13 cellular contexts compared by ENCODE assay signal in the genomic region with DNA sequence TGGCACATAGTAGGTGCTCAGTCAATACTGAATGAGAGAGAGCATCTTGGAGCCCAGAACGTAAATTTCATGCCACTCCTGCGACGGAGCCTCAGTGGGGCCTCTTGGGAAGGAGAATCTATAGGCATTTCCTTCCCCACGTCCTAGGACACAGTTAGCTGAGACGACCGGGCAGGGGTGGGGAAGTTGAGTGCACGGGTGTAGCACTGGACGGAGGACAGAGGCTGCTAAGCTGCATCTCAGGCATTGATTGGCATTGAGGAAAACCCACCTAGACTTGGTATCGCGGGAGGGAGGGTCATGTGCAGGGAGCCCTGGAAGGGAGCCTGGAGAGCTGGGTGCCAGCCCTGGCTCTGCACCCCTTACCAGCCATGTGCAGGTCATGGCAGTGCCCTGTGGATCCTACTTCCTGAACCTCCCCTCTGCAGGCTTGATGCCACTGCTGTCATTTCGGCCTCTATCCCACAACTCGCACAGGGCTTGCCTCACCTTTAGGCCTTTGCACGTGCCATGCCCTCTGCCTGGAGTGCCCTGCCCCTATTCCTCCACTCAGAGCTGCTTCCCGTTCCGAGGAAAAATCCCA. TPM values are rescaled to one million over a fixed set of nuclear protein-coding genes. Genes with fewer than 3 reads are reported as not detected.
DNase-seq lines count a peak whose midpoint lies in the region; ATAC-seq and TF ChIP-seq lines count a peak whose summit lies in the region.
"Had no signal": no experiment of that assay in that cellular context is flagged by ENCODE, and none has a peak within 500 bp of the region (broad histone marks: within the 10 kb centered on the region; RNA-seq: fewer than 3 reads in every experiment).

No MANE protein-coding gene starts in this region.

- H2AFZ ChIP-seq in fibroblast of lung (ENCODE audit: low read length) = no peak overlapping the region
- H2AFZ ChIP-seq: PC-9 had no signal

- peaks cover 22 to 28% of the 10 kb centered on the region in 2 donors for H3K4me1 ChIP-seq in breast epithelium
- H3K4me1 ChIP-seq in fibroblast of lung (ENCODE audit: control insufficient read depth, extremely low read depth, insufficient read depth, low read length) = peaks cover 59% of the 10 kb centered on the region
- peaks cover 89% of the 10 kb centered on the region for H3K4me1 ChIP-seq in upper lobe of right lung

- H3K9ac ChIP-seq in fibroblast of lung (ENCODE audit: insufficient read depth, low read length) = peak overlapping the region; percentile 36

- peak overlapping the region; percentile 85 to 97 for H3K27ac ChIP-seq in breast epithelium
- peak overlapping the region; percentile 94 for H3K27ac ChIP-seq in fibroblast of lung (ENCODE audit: insufficient read depth, low read length)
- peak overlapping the region; percentile 90 for H3K27ac ChIP-seq in upper lobe of right lung
- H3K27ac ChIP-seq: PC-9 had no signal

- H3K9me3 Mint-ChIP-seq in MCF 10A (ENCODE audit: unreplicated experiment) (no peaks in the 10 kb centered on the region), osteocyte (ENCODE audit: unreplicated experiment) (no peaks in the 10 kb centered on the region)
- H3K9me3 Mint-ChIP-seq: natural killer cell treated with Interleukin-12 subunit alpha and Interleukin-12 subunit beta and Interleukin-15 and Interleukin-18, amount 100 ng/mL, for 72 hours; stimulated activated naive CD8-positive, alpha-beta T cell treated with anti-CD3 and anti-CD28 coated beads, Interleukin-15, amount 100 ng/mL, for 72 hours had no signal

- no TSS peak for BruUV-seq in MCF 10A (replicated peaks; lab: Mats Ljungman, UMichigan)

- peaks cover 7% of the 10 kb centered on the region for H3K4me1 Mint-ChIP-seq in MCF 10A (ENCODE audit: insufficient read depth, unreplicated experiment)
- peaks cover 92% of the 10 kb centered on the region for H3K4me1 Mint-ChIP-seq in osteocyte (ENCODE audit: unreplicated experiment)

- ATAC-seq in upper lobe of right lung = peak; percentile 1
- ATAC-seq in GM21528 (IDR thresholded peaks at IDR 0.05; ENCODE audit: low FRiP score, unreplicated experiment) = no peak
- ATAC-seq: natural killer cell treated with Interleukin-12 subunit alpha and Interleukin-12 subunit beta and Interleukin-15 and Interleukin-18, amount 100 ng/mL, for 72 hours; stimulated activated naive CD8-positive, alpha-beta T cell treated with anti-CD3 and anti-CD28 coated beads, Interleukin-15, amount 100 ng/mL, for 72 hours had no signal

- peaks cover 12% of the 10 kb centered on the region for H3K36me3 Mint-ChIP-seq in MCF 10A (ENCODE audit: insufficient read depth, unreplicated experiment)
- peaks cover 4% of the 10 kb centered on the region for H3K36me3 Mint-ChIP-seq in osteocyte (ENCODE audit: unreplicated experiment)
- H3K36me3 Mint-ChIP-seq: natural killer cell treated with Interleukin-12 subunit alpha and Interleukin-12 subunit beta and Interleukin-15 and Interleukin-18, amount 100 ng/mL, for 72 hours had no signal

- H3K4me3 Mint-ChIP-seq in MCF 10A (ENCODE audit: unreplicated experiment) = no peak overlapping the region
- no peak overlapping the region for H3K4me3 Mint-ChIP-seq in osteocyte (ENCODE audit: unreplicated experiment)
- H3K4me3 Mint-ChIP-seq: natural killer cell treated with Interleukin-12 subunit alpha and Interleukin-12 subunit beta and Interleukin-15 and Interleukin-18, amount 100 ng/mL, for 72 hours; stimulated activated naive CD8-positive, alpha-beta T cell treated with anti-CD3 and anti-CD28 coated beads, Interleukin-15, amount 100 ng/mL, for 72 hours had no signal

- POLR2A ChIA-PET in MCF 10A (lab: Yijun Ruan, JAX) = no interaction called here

- H4K20me1 ChIP-seq in fibroblast of lung (ENCODE audit: control insufficient read depth, extremely low read depth, insufficient read depth, low read length) = no peaks in the 10 kb centered on the region

- DNase-seq in breast epithelium (ENCODE audit: low spot score in 2 of 2) = no peak
- DNase-seq in MCF 10A (ENCODE audit: unreplicated experiment) = no peak
- DNase-seq in fibroblast of lung (ENCODE audit: low read depth in 2 of 2) = no peak
- no peak for DNase-seq in osteocyte (ENCODE audit: extremely low spot score, unreplicated experiment)
- no peak for DNase-seq in upper lobe of right lung
- DNase-seq in activated gamma-delta T cell treated with Interleukin-2 at 50 U/mL for 16 hours = no peak
- no peak for DNase-seq in activated CD4-positive, alpha-beta T cell treated with anti-CD3 and anti-CD28 coated beads, Interleukin-2, amount 50 U/mL, for 4 hours
- DNase-seq: activated CD8-positive, alpha-beta memory T cell treated with anti-CD3 and anti-CD28 coated beads, Interleukin-2, amount 50 U/mL, for 48 hours; NCI-H2171; PC-9; stimulated activated naive CD8-positive, alpha-beta T cell treated with anti-CD3 and anti-CD28 coated beads, Interleukin-15, amount 100 ng/mL, for 72 hours had no signal

- no peak overlapping the region for H3K4me2 ChIP-seq in fibroblast of lung (ENCODE audit: extremely low read depth, insufficient read depth, low read length)
- H3K4me2 ChIP-seq: PC-9 had no signal

- H3K36me3 ChIP-seq in breast epithelium (no peaks in the 10 kb centered on the region), fibroblast of lung (ENCODE audit: control insufficient read depth, insufficient read depth, low read length) (peaks cover 3% of the 10 kb centered on the region), upper lobe of right lung (no peaks in the 10 kb centered on the region)

- TF ChIP-seq CTCF in breast epithelium (IDR thresholded peaks at IDR 0.05) (no peak), MCF 10A (IDR thresholded peaks at IDR 0.05; ENCODE audit: unreplicated experiment) (no peak), fibroblast of lung (conservative IDR thresholded peaks at IDR 0.05 in 1 of 2, IDR thresholded peaks at IDR 0.05 in 1 of 2; ENCODE audit: low read depth in 1 of 2, low read length in 2 of 2) (no peak), osteocyte (IDR thresholded peaks at IDR 0.05) (no peak), upper lobe of right lung (IDR thresholded peaks at IDR 0.05) (no peak)

- CTCF ChIA-PET in MCF 10A (lab: Yijun Ruan, JAX) = interaction anchor here (0.5 to 0.6 kb wide), 2 partner anchors 40 to 309 kb away, joined by 3 read pairs; no protein-coding TSS in a partner anchor

- no peaks in the 10 kb centered on the region for H3K9me3 ChIP-seq in breast epithelium
- no peaks in the 10 kb centered on the region for H3K9me3 ChIP-seq in fibroblast of lung (ENCODE audit: control insufficient read depth, insufficient read depth, low read depth, low read length)
- H3K9me3 ChIP-seq in upper lobe of right lung = no peaks in the 10 kb centered on the region

- H3K27ac Mint-ChIP-seq in MCF 10A (ENCODE audit: low read depth, unreplicated experiment) (no peak overlapping the region), osteocyte (ENCODE audit: unreplicated experiment) (peak overlapping the region; percentile 99)
- H3K27ac Mint-ChIP-seq: natural killer cell treated with Interleukin-12 subunit alpha and Interleukin-12 subunit beta and Interleukin-15 and Interleukin-18, amount 100 ng/mL, for 72 hours; stimulated activated naive CD8-positive, alpha-beta T cell treated with anti-CD3 and anti-CD28 coated beads, Interleukin-15, amount 100 ng/mL, for 72 hours had no signal

- H3K27me3 ChIP-seq in breast epithelium (no peaks in the 10 kb centered on the region), fibroblast of lung (ENCODE audit: control insufficient read depth, insufficient read depth, low read length) (no peaks in the 10 kb centered on the region), upper lobe of right lung (no peaks in the 10 kb centered on the region)

- intact Hi-C loops in breast epithelium (cut with DNase I; ENCODE audit: low total_unique reads) = no loop called here
- intact Hi-C loops in MCF 10A (cut with micrococcal nuclease) = no loop called here
- intact Hi-C loops in upper lobe of right lung (cut with DNase I) = no loop called here

- peaks cover 82% of the 10 kb centered on the region for H3K79me2 ChIP-seq in fibroblast of lung (ENCODE audit: control insufficient read depth, insufficient read depth, low read length)

- H3K27me3 Mint-ChIP-seq in MCF 10A (ENCODE audit: insufficient read depth, unreplicated experiment) (no peaks in the 10 kb centered on the region), osteocyte (ENCODE audit: unreplicated experiment) (no peaks in the 10 kb centered on the region)
- H3K27me3 Mint-ChIP-seq: natural killer cell treated with Interleukin-12 subunit alpha and Interleukin-12 subunit beta and Interleukin-15 and Interleukin-18, amount 100 ng/mL, for 72 hours; stimulated activated naive CD8-positive, alpha-beta T cell treated with anti-CD3 and anti-CD28 coated beads, Interleukin-15, amount 100 ng/mL, for 72 hours had no signal

- peak overlapping the region in 1 of 3 donors; percentile 33 for H3K4me3 ChIP-seq in breast epithelium
- no peak overlapping the region for H3K4me3 ChIP-seq in fibroblast of lung (replicated peaks in 1 of 4; ENCODE audit: control extremely low read depth in 1 of 4, insufficient read depth in 1 of 4, low read depth in 3 of 4, low read length in 4 of 4)
- no peak overlapping the region for H3K4me3 ChIP-seq in upper lobe of right lung
- H3K4me3 ChIP-seq: PC-9 had no signal

- TF ChIP-seq POLR2A in breast epithelium (IDR thresholded peaks at IDR 0.05) = no peak

RNA-seq across cellular contexts. Expression of a gene that starts 25.6 kb away (rescaled TPM):
- total RNA-seq in breast epithelium = 10 to 100 TPM; 17.8 to 31.5 (median 22.2) TPM
- 25.1 and 27.5 TPM in 2 replicates for total RNA-seq in MCF 10A (2022)
- total RNA-seq in fibroblast of lung = 64.5 and 71.2 TPM in 2 replicates
- 71.4 and 102 TPM in 2 replicates for polyA plus RNA-seq in fibroblast of lung
- polyA plus RNA-seq in fibroblast of lung (2012) = 55.8 and 75.3 TPM in 2 replicates
- 119 and 153 TPM in 2 replicates for polyA minus RNA-seq in fibroblast of lung (ENCODE audit: low replicate concordance)
- 111 and 115 TPM in 2 replicates for total RNA-seq in osteocyte
- 137 TPM for total RNA-seq in upper lobe of right lung
